Comparison of ENCODE assay signal across 8 cellular contexts in the genomic region with DNA sequence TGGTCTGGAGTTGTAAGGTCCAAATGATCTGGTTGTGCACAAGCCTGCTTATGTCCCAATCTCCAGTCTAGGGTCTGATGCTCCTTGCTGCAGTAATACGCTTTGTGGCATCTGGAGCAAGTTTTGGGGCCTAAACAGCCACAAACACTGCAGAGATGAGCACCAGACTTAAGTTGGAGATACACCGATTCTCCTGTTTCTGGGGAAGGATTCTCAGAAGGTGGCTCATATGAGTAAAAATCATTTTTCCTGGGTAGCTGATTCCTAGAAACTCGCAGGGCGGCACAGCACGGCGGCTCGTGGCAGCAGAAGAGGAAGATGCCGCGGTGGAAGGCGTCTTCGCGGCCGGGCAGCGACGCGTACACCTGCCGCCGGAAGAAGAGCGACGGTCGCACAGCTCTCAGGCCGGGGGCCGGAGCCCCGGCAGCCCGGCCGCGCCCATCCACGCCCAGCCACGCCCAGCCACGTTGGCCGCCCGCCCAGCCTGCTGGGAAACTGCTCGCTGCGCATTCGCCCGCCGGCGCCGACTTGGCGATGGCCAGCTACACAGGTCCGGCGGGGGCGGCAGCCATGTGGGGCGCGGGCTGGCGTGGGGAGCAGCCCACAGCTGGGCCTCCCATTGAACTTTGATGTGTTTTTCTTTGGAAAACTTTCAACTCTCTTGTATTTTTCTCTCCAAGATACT.
A peak's percentile ranks its signal among the peaks of the same experiment; 100 is the strongest.
DNase-seq lines count a peak whose midpoint lies in the region; ATAC-seq and TF ChIP-seq lines count a peak whose summit lies in the region.

No MANE protein-coding gene starts in this region.

- peak overlapping the region; percentile 53 for H3K4me3 ChIP-seq in LNCaP clone FGC (ENCODE audit: low read depth, low read length)

- no peak for TF ChIP-seq CTCF in LNCaP clone FGC (IDR thresholded peaks at IDR 0.05; ENCODE audit: control insufficient read depth, extremely low read depth, insufficient read depth)
- TF ChIP-seq CTCF in omental fat pad (IDR thresholded peaks at IDR 0.05): no peak

- ATAC-seq in GM21825 (IDR thresholded peaks at IDR 0.05; ENCODE audit: unreplicated experiment) (peak; percentile 98), esophagus mucosa (peak; percentile 82), omental fat pad (ENCODE audit: low FRiP score) (peak; percentile 84)

- peak; percentile 86 for DNase-seq in NCI-H82 (lab: John Stamatoyannopoulos, UW)
- DNase-seq in NCI-H82 treated with DMSO at 0.1 percent for 48 hours (lab: John Stamatoyannopoulos, UW; ENCODE audit: unreplicated experiment): no peak
- DNase-seq in LNCaP clone FGC (ENCODE audit: low read depth): no peak
- DNase-seq in UCSD-AML1 (lab: John Stamatoyannopoulos, UW; ENCODE audit: unreplicated experiment): peak; percentile 78
- no peak for DNase-seq in omental fat pad (ENCODE audit: low spot score)
- DNase-seq in HT-29 (ENCODE audit: low spot score): no peak

Comparison
In these comparisons a context has a peak if more than half of its experiments do, and no peak if none do; other contexts are left out.
1. DNase-seq: peak in NCI-H82 (single experiment) and UCSD-AML1 (single experiment); none in NCI-H82 treated with DMSO at 0.1 percent for 48 hours (single experiment), LNCaP clone FGC (single experiment), omental fat pad (single experiment) and HT-29 (single experiment).
2. Peak in every context shown above with its lines, with median percentiles within 50 percentile points of each other: ATAC-seq.